Comparison of ENCODE assay signal across 11 cellular contexts in genomic region chr2:197258580-197258979, GRCh38. TPM values are rescaled to one million over a fixed set of nuclear protein-coding genes. Genes with fewer than 3 reads are reported as not detected.
DNase-seq lines count a peak whose midpoint lies in the region; ATAC-seq, FAIRE-seq and TF ChIP-seq lines count a peak whose summit lies in the region.
"Had no signal": no experiment of that assay in that cellular context is flagged by ENCODE, and none has a peak within 500 bp of the region (broad histone marks: within the 10 kb centered on the region; RNA-seq: fewer than 3 reads in every experiment).

No MANE protein-coding gene starts in this region.

- no peak for TF ChIP-seq EP300 in HepG2 (IDR thresholded peaks at IDR 0.05; ENCODE audit: low read depth in 2 of 2, low read length in 2 of 2)
- no peak for TF ChIP-seq EP300 in HepG2 (CRISPR knock-in tag; IDR thresholded peaks at IDR 0.05; ENCODE audit: borderline replicate concordance)

- no peak for FAIRE-seq in HepG2 (lab: Jason Lieb, UNC)

- CTCF ChIA-PET in activated CD4-positive, alpha-beta memory T cell treated with anti-CD3 and anti-CD28 coated beads, Interleukin-2, amount 10 ng/mL, durations not matched to agents 7 days and 5 days (lab: Charles Lee): interaction anchor here (0.6 to 1.6 kb wide), 3 partner anchors 18 to 122 kb away, joined by 3 to 4 read pairs (median 3); no protein-coding TSS in a partner anchor
- CTCF ChIA-PET in HepG2 (lab: Yijun Ruan, JAX; ENCODE audit: low intra/inter-chr PET ratio, low total read pairs): no interaction called here

- H3F3A ChIP-seq in neural progenitor cell (ENCODE audit: low read depth): peaks cover 12% of the 10 kb centered on the region

- in situ Hi-C loops in HepG2 (cut with HindIII; ENCODE audit: extremely low pct_ligation_motif_present, low pct_unique_long_range_greater_than_20kb): no loop called here

- no peak for TF ChIP-seq RAD21 in HepG2 (CRISPR knock-in tag; IDR thresholded peaks at IDR 0.05)

- H3K27ac ChIP-seq in KMS-11 (peak overlapping the region; percentile 47; the same call in 1 of the 2 replicates), HepG2 (ENCODE audit: extremely low read length, insufficient read depth, low read length) (no peak overlapping the region), neural progenitor cell (no peak overlapping the region)

- H3K27me3 ChIP-seq in KMS-11 (ENCODE audit: insufficient read depth, low read depth): no peaks in the 10 kb centered on the region
- H3K27me3 ChIP-seq in HepG2 (ENCODE audit: control insufficient read depth in 1 of 2, insufficient read depth in 2 of 2, low read length in 2 of 2): peaks cover 0 to 16% of the 10 kb centered on the region in 2 experiments; a peak in 1 of 5 replicates
- H3K27me3 ChIP-seq in neural progenitor cell: no peaks in the 10 kb centered on the region
- H3K27me3 ChIP-seq: dorsolateral prefrontal cortex had no signal

- H3K4me1 ChIP-seq in KMS-11 (ENCODE audit: low read depth, poor library complexity, severe bottlenecking) (peaks cover 25% of the 10 kb centered on the region), HepG2 (ENCODE audit: insufficient read depth, low read length) (no peaks in the 10 kb centered on the region), neural progenitor cell (peaks cover 26% of the 10 kb centered on the region)

- TF ChIP-seq CTCF in KMS-11 (conservative IDR thresholded peaks at IDR 0.05; ENCODE audit: low read depth, low read length) (no peak), HepG2 (CRISPR knock-in tag; IDR thresholded peaks at IDR 0.05) (no peak), neural progenitor cell (IDR thresholded peaks at IDR 0.05) (no peak)

- H3K4me1 Mint-ChIP-seq in activated CD4-positive, alpha-beta memory T cell treated with anti-CD3 and anti-CD28 coated beads, Interleukin-2, amount 10 ng/mL, durations not matched to agents 7 days and 5 days: peaks cover 84% of the 10 kb centered on the region
- H3K4me1 Mint-ChIP-seq in naive B cell: peaks cover 68 to 84% (median 81%) of the 10 kb centered on the region in 3 donors
- H3K4me1 Mint-ChIP-seq in neural progenitor cell: peaks cover 26% of the 10 kb centered on the region

- intact Hi-C loops in HepG2 (cut with micrococcal nuclease; ENCODE audit: unreplicated experiment): no loop called here

- no peak overlapping the region for H3K4me3 Mint-ChIP-seq in activated CD4-positive, alpha-beta memory T cell treated with anti-CD3 and anti-CD28 coated beads, Interleukin-2, amount 10 ng/mL, durations not matched to agents 7 days and 5 days
- H3K4me3 Mint-ChIP-seq in naive B cell: peak overlapping the region in 7 of 8 donors; percentile 6 to 61 (median 47)
- no peak overlapping the region for H3K4me3 Mint-ChIP-seq in neural progenitor cell

- DNase-seq in EH (ENCODE audit: low read depth): peak; percentile 61
- DNase-seq in activated CD4-positive, alpha-beta memory T cell treated with anti-CD3 and anti-CD28 coated beads, Interleukin-2, amount 10 ng/mL, durations not matched to agents 7 days and 5 days: no peak
- DNase-seq in naive B cell: peak; percentile 19
- no peak for DNase-seq in HepG2 (ENCODE audit: low spot score)
- DNase-seq in neural progenitor cell (ENCODE audit: low spot score): no peak
- DNase-seq in SHP77 treated with DMSO at 0.1 percent for 48 hours (lab: John Stamatoyannopoulos, UW): no peak
- DNase-seq: DMS53, dorsolateral prefrontal cortex, RPMI8226 had no signal

- ATAC-seq in naive B cell (ENCODE audit: low read depth in 2 of 2) (no peak), HepG2 (no peak), GM21528 (IDR thresholded peaks at IDR 0.05; ENCODE audit: low FRiP score, unreplicated experiment) (no peak)

- H3K4me3 ChIP-seq in KMS-11 (IDR thresholded peaks at IDR 0.05; ENCODE audit: insufficient read depth, low read depth, low read length): no peak overlapping the region
- H3K4me3 ChIP-seq in HepG2 (replicated peaks in 1 of 3; ENCODE audit: insufficient read depth in 1 of 3, low read depth in 2 of 3, low read length in 3 of 3): no peak overlapping the region
- H3K4me3 ChIP-seq in neural progenitor cell: no peak overlapping the region
- H3K4me3 ChIP-seq: dorsolateral prefrontal cortex had no signal

- H3K9me3 ChIP-seq in HepG2 (ENCODE audit: low read length) (no peaks in the 10 kb centered on the region), neural progenitor cell (ENCODE audit: low read depth) (no peaks in the 10 kb centered on the region)

- POLR2A ChIA-PET in activated CD4-positive, alpha-beta memory T cell treated with anti-CD3 and anti-CD28 coated beads, Interleukin-2, amount 10 ng/mL, durations not matched to agents 7 days and 5 days (lab: Charles Lee): interaction anchor here (0.8 to 4.7 kb wide), 9 partner anchors 8 to 58 kb away, joined by 3 to 50 read pairs (median 4); partner anchors contain the start of gene ANKRD44
- POLR2A ChIA-PET in HepG2 (lab: Yijun Ruan, JAX): no interaction called here

- no peaks in the 10 kb centered on the region for H3K27me3 Mint-ChIP-seq in activated CD4-positive, alpha-beta memory T cell treated with anti-CD3 and anti-CD28 coated beads, Interleukin-2, amount 10 ng/mL, durations not matched to agents 7 days and 5 days
- H3K27me3 Mint-ChIP-seq in naive B cell (no peaks in the 10 kb centered on the region), neural progenitor cell (ENCODE audit: insufficient read depth, low read depth) (peaks cover 2% of the 10 kb centered on the region)

- peaks cover 55% of the 10 kb centered on the region for H3K36me3 Mint-ChIP-seq in activated CD4-positive, alpha-beta memory T cell treated with anti-CD3 and anti-CD28 coated beads, Interleukin-2, amount 10 ng/mL, durations not matched to agents 7 days and 5 days (ENCODE audit: low read depth)
- H3K36me3 Mint-ChIP-seq in naive B cell: peaks cover 0 to 9% of the 10 kb centered on the region in 2 donors
- no peaks in the 10 kb centered on the region for H3K36me3 Mint-ChIP-seq in neural progenitor cell

- H3K4me2 ChIP-seq in KMS-11 (peak overlapping the region; percentile 81), HepG2 (ENCODE audit: low read depth, low read length) (no peak overlapping the region), neural progenitor cell (no peak overlapping the region)

- H3K27ac Mint-ChIP-seq in activated CD4-positive, alpha-beta memory T cell treated with anti-CD3 and anti-CD28 coated beads, Interleukin-2, amount 10 ng/mL, durations not matched to agents 7 days and 5 days: peak overlapping the region; percentile 71
- H3K27ac Mint-ChIP-seq in naive B cell (peak overlapping the region; percentile 31 to 95 (median 72)), neural progenitor cell (no peak overlapping the region)

- H3K79me2 ChIP-seq in KMS-11 (ENCODE audit: insufficient read depth, low read depth) (no peaks in the 10 kb centered on the region), HepG2 (ENCODE audit: insufficient read depth, low read length) (no peaks in the 10 kb centered on the region), neural progenitor cell (ENCODE audit: low read depth) (no peaks in the 10 kb centered on the region)

- H4K20me1 ChIP-seq in KMS-11 (ENCODE audit: insufficient read depth) (no peaks in the 10 kb centered on the region), HepG2 (ENCODE audit: insufficient read depth, low read length) (no peaks in the 10 kb centered on the region), neural progenitor cell (ENCODE audit: low read depth) (no peaks in the 10 kb centered on the region)

- BruUV-seq in HepG2 (replicated peaks; lab: Mats Ljungman, UMichigan): no TSS peak

- no peak for TF ChIP-seq POLR2A in HepG2 (IDR thresholded peaks at IDR 0.05; ENCODE audit: insufficient read depth in 1 of 2, low read depth in 2 of 2, low read length in 2 of 2)

- H2AFZ ChIP-seq in KMS-11 (ENCODE audit: low read depth) (no peak overlapping the region), HepG2 (ENCODE audit: low read length) (no peak overlapping the region), neural progenitor cell (replicated peaks) (no peak overlapping the region)

- 6% methylated on average over 2 of the region's 2 CpGs for WGBS in HepG2 (ENCODE audit: low lambda C conversion rate)

- no peak overlapping the region for H3K9ac ChIP-seq in KMS-11
- H3K9ac ChIP-seq in HepG2 (ENCODE audit: insufficient read depth, low read depth, low read length): no peak overlapping the region
- no peak overlapping the region for H3K9ac ChIP-seq in neural progenitor cell

- H3K36me3 ChIP-seq in KMS-11 (ENCODE audit: insufficient read depth) (no peaks in the 10 kb centered on the region), HepG2 (replicated peaks in 1 of 2; ENCODE audit: control insufficient read depth in 1 of 2, insufficient read depth in 2 of 2, low read length in 2 of 2) (no peaks in the 10 kb centered on the region), neural progenitor cell (no peaks in the 10 kb centered on the region)

- H3K9me3 Mint-ChIP-seq in activated CD4-positive, alpha-beta memory T cell treated with anti-CD3 and anti-CD28 coated beads, Interleukin-2, amount 10 ng/mL, durations not matched to agents 7 days and 5 days: no peaks in the 10 kb centered on the region
- H3K9me3 Mint-ChIP-seq in naive B cell: no peaks in the 10 kb centered on the region
- H3K9me3 Mint-ChIP-seq in neural progenitor cell: no peaks in the 10 kb centered on the region

RNA-seq across cellular contexts. Expression of gene ANKRD44, which starts 52.0 kb away (rescaled TPM):
- total RNA-seq in activated CD4-positive, alpha-beta memory T cell treated with anti-CD3 and anti-CD28 coated beads, Interleukin-2, amount 10 ng/mL, durations not matched to agents 7 days and 5 days: 100 to 1,000 TPM; 214 to 246 TPM
- polyA plus RNA-seq in naive B cell (ENCODE audit: low read depth in 6 of 6) (100 to 1,000 TPM; 107 to 176 (median 141) TPM), HepG2 (2011; rRNA removed) (0.04 and 0.05 TPM in 2 replicates)
- total RNA-seq in HepG2 (2016; rRNA removed; fragmentation: Illumina TruSeq; extraction: Trizol) (0.11 and 0.36 TPM in 2 replicates), neural progenitor cell (ENCODE audit: low replicate concordance) (2.5 and 3.4 TPM in 2 replicates)
- not detected in 2 replicates for total RNA-seq in HepG2 (2016; cell fraction: cytosol; rRNA removed; fragmentation: Illumina TruSeq; extraction: Trizol; ENCODE audit: low read depth)
- total RNA-seq in HepG2 (2016; cell fraction: insoluble cytoplasmic fraction; rRNA removed; fragmentation: Illumina TruSeq; extraction: Trizol): 0.55 and 0.63 TPM in 2 replicates
- total RNA-seq in HepG2 (2016; cell fraction: membrane; rRNA removed; fragmentation: Illumina TruSeq; extraction: Trizol): 0.77 TPM in 1 of 2 replicates, not detected in the other
- total RNA-seq in HepG2 (2016; cell fraction: nucleus; rRNA removed; fragmentation: Illumina TruSeq; extraction: Trizol): 0.44 and 1.2 TPM in 2 replicates
- polyA plus RNA-seq in HepG2 (2011; cell fraction: cytosol; rRNA removed): 0.03 and 0.08 TPM in 2 replicates
- 1.3 and 2.2 TPM in 2 replicates for polyA plus RNA-seq in HepG2 (2011; cell fraction: nucleus; rRNA removed)
- 0.04 TPM in 1 of 2 replicates, not detected in the other for polyA plus RNA-seq in HepG2 (2012)
- 0.16 TPM in 1 of 2 replicates, not detected in the other for polyA plus RNA-seq in HepG2 (2016; cell fraction: cytosol; fragmentation: Illumina TruSeq; extraction: Trizol; ENCODE audit: low read depth)
- polyA plus RNA-seq in HepG2 (2016; cell fraction: insoluble cytoplasmic fraction; fragmentation: Illumina TruSeq; extraction: Trizol; ENCODE audit: low read depth): 0.09 and 0.17 TPM in 2 replicates
- polyA plus RNA-seq in HepG2 (2016; cell fraction: membrane; fragmentation: Illumina TruSeq; extraction: Trizol; ENCODE audit: low read depth): not detected in 2 replicates
- polyA plus RNA-seq in HepG2 (2016; cell fraction: nucleus; fragmentation: Illumina TruSeq; extraction: Trizol; ENCODE audit: insufficient read depth, low read depth): 0.07 and 0.21 TPM in 2 replicates
- polyA minus RNA-seq in HepG2 (2011; rRNA and poly(A)+ RNA removed; ENCODE audit: low replicate concordance): 0.52 and 22.4 TPM in 2 replicates
- not detected in 2 replicates for polyA minus RNA-seq in HepG2 (2011; cell fraction: cytosol; rRNA and poly(A)+ RNA removed)
- 1.2 and 1.3 TPM in 2 replicates for polyA minus RNA-seq in HepG2 (2011; cell fraction: nucleus; rRNA and poly(A)+ RNA removed)

Comparison
In these comparisons a context has a peak if more than half of its experiments do, and no peak if none do; other contexts are left out.
1. DNase-seq: peak in EH (single experiment) and naive B cell (single experiment); none in activated CD4-positive, alpha-beta memory T cell treated with anti-CD3 and anti-CD28 coated beads, Interleukin-2, amount 10 ng/mL, durations not matched to agents 7 days and 5 days (single experiment), HepG2 (single experiment), neural progenitor cell (single experiment) and SHP77 treated with DMSO at 0.1 percent for 48 hours (single experiment).
2. H3K4me3 Mint-ChIP-seq: peak in naive B cell (7 of 8); none in activated CD4-positive, alpha-beta memory T cell treated with anti-CD3 and anti-CD28 coated beads, Interleukin-2, amount 10 ng/mL, durations not matched to agents 7 days and 5 days (single experiment) and neural progenitor cell (single experiment).
3. RNA of gene ANKRD44, which starts 52.0 kb away (total RNA-seq): 214 to 246 TPM in activated CD4-positive, alpha-beta memory T cell treated with anti-CD3 and anti-CD28 coated beads, Interleukin-2, amount 10 ng/mL, durations not matched to agents 7 days and 5 days; 2.5 to 3.4 TPM in neural progenitor cell and 0.11 to 1.2 TPM in HepG2; every median in the first group is over 10 times any median in the second.